In the genomic region with DNA sequence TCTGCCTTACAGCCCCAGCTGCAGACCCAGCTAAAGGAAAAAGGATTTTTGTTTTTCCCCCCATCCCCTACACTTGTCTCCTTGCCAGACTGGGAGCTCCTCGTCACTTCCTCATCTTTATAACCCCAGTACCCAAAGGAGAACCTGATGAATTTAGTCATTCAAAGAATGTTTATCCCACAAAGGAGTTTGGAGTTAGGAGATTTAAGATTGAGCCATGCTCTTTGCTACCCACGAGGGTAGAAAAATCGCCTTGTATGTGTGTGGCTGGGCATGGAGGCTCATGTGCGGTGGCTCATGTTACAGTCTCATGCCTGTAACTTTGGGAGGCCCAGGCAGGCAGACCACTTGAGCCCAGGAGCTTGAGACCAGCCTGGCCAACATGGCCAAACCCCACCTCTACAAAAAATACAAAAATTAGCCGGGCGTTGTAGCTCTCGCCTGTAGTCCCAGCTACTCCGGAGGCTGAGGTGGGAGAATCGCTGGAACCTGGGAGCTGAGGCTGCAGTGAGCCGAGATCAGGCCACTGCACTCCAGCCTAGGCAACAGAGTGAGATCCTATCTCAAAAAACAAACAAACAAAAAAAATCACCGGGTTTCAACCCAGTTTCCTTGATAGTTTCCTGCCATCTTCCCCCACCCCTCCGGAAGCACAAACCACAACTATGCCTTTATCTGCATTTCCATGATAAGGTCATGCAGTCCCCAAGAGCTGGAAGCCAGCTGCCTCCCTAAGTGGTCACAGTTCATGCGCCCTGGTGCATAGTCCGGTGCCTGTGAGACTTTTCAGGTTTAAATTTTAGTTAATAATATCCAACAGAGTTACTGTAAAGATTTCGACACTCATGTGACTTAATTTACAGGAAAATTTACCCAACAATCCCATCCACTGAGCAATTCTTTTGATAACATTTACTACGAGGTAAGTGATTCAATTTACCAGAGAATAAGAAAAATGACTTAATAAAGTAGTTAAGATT, we compare ENCODE assay signal across 1 cellular context.
A peak's percentile ranks its signal among the peaks of the same experiment; 100 is the strongest.
TF ChIP-seq lines count a peak whose summit lies in the region.

No MANE protein-coding gene starts in this region.

TF ChIP-seq in K562, 482 proteins besides CTCF, POLR2A, EP300 and RAD21 (continued from another document):
- TF ChIP-seq YY1 (IDR thresholded peaks at IDR 0.05; ENCODE audit: borderline replicate concordance in 1 of 3, control insufficient read depth in 1 of 3, extremely low read depth in 1 of 3, insufficient read depth in 3 of 3, insufficient read length in 1 of 3, insufficient replicate concordance in 2 of 3, low read depth in 1 of 3, low read length in 2 of 3) (peak in 1 of 3 experiments; percentile 60), PCBP2 (IDR thresholded peaks at IDR 0.05; ENCODE audit: low read depth, low read length, poor library complexity, severe bottlenecking) (no peak), FOXK2 (conservative IDR thresholded peaks at IDR 0.05 in 1 of 2, IDR thresholded peaks at IDR 0.05 in 1 of 2; ENCODE audit: low read depth in 2 of 2) (peak in 1 of 2 experiments; percentile 45; a peak in 1 of 4 replicates), DPF2 (IDR thresholded peaks at IDR 0.05) (peak; percentile 86), ELF1 (tag; IDR thresholded peaks at IDR 0.05) (peak; percentile 36; the same call in 1 of the 2 replicates), ESRRB (CRISPR knock-in tag; IDR thresholded peaks at IDR 0.05; ENCODE audit: borderline replicate concordance) (no peak), GABPA (tag; conservative IDR thresholded peaks at IDR 0.05; ENCODE audit: low read depth) (peak; percentile 73), MTA1 (IDR thresholded peaks at IDR 0.05; ENCODE audit: borderline replicate concordance) (0 out of 2 replicates have a peak, but pooled peaks have one; percentile 16), ETV1 (tag; conservative IDR thresholded peaks at IDR 0.05; ENCODE audit: low read depth) (peak; percentile 97), CC2D1A (IDR thresholded peaks at IDR 0.05) (no peak), ZNF780A (CRISPR knock-in tag; IDR thresholded peaks at IDR 0.05) (no peak), PHF20 (IDR thresholded peaks at IDR 0.05; ENCODE audit: partially characterized antibody) (no peak), SMC3 (conservative IDR thresholded peaks at IDR 0.05; ENCODE audit: insufficient read depth, low read depth, low read length) (no peak), RCOR1 (IDR thresholded peaks at IDR 0.05; ENCODE audit: borderline replicate concordance in 1 of 2, low read depth in 2 of 2, low read length in 2 of 2) (peak in 1 of 2 experiments; percentile 96; a peak in 2 of 4 replicates), U2AF1 (optimal IDR thresholded peaks at IDR 0.05; ENCODE audit: low read depth, low read length) (no peak), TEAD4 (IDR thresholded peaks at IDR 0.05; ENCODE audit: low read length) (peak; percentile 84), TEAD4 (CRISPR knock-in tag; IDR thresholded peaks at IDR 0.05; ENCODE audit: borderline replicate concordance) (no peak), SMARCA4 (IDR thresholded peaks at IDR 0.05) (peak; percentile 84), SIN3A (IDR thresholded peaks at IDR 0.05; ENCODE audit: borderline replicate concordance in 2 of 2, control insufficient read depth in 1 of 2, low read depth in 2 of 2, low read length in 2 of 2) (0 out of 4 replicates have a peak, but pooled peaks of 1 of the 2 experiments have one; percentile 19), MYC (IDR thresholded peaks at IDR 0.05; ENCODE audit: low read depth, low read length) (peak; percentile 40), MYC (CRISPR knock-in tag; IDR thresholded peaks at IDR 0.05; ENCODE audit: borderline replicate concordance, low read depth) (no peak), TAL1 (IDR thresholded peaks at IDR 0.05) (peak; percentile 69)
- TF ChIP-seq, protein P1, sequence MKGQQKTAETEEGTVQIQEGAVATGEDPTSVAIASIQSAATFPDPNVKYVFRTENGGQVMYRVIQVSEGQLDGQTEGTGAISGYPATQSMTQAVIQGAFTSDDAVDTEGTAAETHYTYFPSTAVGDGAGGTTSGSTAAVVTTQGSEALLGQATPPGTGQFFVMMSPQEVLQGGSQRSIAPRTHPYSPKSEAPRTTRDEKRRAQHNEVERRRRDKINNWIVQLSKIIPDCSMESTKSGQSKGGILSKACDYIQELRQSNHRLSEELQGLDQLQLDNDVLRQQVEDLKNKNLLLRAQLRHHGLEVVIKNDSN (CRISPR knock-in tag; IDR thresholded peaks at IDR 0.05): no peak
- TF ChIP-seq, protein P2, sequence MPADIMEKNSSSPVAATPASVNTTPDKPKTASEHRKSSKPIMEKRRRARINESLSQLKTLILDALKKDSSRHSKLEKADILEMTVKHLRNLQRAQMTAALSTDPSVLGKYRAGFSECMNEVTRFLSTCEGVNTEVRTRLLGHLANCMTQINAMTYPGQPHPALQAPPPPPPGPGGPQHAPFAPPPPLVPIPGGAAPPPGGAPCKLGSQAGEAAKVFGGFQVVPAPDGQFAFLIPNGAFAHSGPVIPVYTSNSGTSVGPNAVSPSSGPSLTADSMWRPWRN (IDR thresholded peaks at IDR 0.05; ENCODE audit: low read depth): peak; percentile 68
- TF ChIP-seq, protein P3, sequence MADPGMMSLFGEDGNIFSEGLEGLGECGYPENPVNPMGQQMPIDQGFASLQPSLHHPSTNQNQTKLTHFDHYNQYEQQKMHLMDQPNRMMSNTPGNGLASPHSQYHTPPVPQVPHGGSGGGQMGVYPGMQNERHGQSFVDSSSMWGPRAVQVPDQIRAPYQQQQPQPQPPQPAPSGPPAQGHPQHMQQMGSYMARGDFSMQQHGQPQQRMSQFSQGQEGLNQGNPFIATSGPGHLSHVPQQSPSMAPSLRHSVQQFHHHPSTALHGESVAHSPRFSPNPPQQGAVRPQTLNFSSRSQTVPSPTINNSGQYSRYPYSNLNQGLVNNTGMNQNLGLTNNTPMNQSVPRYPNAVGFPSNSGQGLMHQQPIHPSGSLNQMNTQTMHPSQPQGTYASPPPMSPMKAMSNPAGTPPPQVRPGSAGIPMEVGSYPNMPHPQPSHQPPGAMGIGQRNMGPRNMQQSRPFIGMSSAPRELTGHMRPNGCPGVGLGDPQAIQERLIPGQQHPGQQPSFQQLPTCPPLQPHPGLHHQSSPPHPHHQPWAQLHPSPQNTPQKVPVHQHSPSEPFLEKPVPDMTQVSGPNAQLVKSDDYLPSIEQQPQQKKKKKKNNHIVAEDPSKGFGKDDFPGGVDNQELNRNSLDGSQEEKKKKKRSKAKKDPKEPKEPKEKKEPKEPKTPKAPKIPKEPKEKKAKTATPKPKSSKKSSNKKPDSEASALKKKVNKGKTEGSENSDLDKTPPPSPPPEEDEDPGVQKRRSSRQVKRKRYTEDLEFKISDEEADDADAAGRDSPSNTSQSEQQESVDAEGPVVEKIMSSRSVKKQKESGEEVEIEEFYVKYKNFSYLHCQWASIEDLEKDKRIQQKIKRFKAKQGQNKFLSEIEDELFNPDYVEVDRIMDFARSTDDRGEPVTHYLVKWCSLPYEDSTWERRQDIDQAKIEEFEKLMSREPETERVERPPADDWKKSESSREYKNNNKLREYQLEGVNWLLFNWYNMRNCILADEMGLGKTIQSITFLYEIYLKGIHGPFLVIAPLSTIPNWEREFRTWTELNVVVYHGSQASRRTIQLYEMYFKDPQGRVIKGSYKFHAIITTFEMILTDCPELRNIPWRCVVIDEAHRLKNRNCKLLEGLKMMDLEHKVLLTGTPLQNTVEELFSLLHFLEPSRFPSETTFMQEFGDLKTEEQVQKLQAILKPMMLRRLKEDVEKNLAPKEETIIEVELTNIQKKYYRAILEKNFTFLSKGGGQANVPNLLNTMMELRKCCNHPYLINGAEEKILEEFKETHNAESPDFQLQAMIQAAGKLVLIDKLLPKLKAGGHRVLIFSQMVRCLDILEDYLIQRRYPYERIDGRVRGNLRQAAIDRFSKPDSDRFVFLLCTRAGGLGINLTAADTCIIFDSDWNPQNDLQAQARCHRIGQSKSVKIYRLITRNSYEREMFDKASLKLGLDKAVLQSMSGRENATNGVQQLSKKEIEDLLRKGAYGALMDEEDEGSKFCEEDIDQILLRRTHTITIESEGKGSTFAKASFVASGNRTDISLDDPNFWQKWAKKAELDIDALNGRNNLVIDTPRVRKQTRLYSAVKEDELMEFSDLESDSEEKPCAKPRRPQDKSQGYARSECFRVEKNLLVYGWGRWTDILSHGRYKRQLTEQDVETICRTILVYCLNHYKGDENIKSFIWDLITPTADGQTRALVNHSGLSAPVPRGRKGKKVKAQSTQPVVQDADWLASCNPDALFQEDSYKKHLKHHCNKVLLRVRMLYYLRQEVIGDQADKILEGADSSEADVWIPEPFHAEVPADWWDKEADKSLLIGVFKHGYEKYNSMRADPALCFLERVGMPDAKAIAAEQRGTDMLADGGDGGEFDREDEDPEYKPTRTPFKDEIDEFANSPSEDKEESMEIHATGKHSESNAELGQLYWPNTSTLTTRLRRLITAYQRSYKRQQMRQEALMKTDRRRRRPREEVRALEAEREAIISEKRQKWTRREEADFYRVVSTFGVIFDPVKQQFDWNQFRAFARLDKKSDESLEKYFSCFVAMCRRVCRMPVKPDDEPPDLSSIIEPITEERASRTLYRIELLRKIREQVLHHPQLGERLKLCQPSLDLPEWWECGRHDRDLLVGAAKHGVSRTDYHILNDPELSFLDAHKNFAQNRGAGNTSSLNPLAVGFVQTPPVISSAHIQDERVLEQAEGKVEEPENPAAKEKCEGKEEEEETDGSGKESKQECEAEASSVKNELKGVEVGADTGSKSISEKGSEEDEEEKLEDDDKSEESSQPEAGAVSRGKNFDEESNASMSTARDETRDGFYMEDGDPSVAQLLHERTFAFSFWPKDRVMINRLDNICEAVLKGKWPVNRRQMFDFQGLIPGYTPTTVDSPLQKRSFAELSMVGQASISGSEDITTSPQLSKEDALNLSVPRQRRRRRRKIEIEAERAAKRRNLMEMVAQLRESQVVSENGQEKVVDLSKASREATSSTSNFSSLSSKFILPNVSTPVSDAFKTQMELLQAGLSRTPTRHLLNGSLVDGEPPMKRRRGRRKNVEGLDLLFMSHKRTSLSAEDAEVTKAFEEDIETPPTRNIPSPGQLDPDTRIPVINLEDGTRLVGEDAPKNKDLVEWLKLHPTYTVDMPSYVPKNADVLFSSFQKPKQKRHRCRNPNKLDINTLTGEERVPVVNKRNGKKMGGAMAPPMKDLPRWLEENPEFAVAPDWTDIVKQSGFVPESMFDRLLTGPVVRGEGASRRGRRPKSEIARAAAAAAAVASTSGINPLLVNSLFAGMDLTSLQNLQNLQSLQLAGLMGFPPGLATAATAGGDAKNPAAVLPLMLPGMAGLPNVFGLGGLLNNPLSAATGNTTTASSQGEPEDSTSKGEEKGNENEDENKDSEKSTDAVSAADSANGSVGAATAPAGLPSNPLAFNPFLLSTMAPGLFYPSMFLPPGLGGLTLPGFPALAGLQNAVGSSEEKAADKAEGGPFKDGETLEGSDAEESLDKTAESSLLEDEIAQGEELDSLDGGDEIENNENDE (IDR thresholded peaks at IDR 0.05; ENCODE audit: low read depth, low read length): no peak
- TF ChIP-seq, protein P4, sequence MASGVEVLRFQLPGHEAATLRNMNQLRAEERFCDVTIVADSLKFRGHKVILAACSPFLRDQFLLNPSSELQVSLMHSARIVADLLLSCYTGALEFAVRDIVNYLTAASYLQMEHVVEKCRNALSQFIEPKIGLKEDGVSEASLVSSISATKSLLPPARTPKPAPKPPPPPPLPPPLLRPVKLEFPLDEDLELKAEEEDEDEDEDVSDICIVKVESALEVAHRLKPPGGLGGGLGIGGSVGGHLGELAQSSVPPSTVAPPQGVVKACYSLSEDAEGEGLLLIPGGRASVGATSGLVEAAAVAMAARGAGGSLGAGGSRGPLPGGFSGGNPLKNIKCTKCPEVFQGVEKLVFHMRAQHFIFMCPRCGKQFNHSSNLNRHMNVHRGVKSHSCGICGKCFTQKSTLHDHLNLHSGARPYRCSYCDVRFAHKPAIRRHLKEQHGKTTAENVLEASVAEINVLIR (CRISPR knock-in tag; IDR thresholded peaks at IDR 0.05): no peak
- TF ChIP-seq, protein P5, sequence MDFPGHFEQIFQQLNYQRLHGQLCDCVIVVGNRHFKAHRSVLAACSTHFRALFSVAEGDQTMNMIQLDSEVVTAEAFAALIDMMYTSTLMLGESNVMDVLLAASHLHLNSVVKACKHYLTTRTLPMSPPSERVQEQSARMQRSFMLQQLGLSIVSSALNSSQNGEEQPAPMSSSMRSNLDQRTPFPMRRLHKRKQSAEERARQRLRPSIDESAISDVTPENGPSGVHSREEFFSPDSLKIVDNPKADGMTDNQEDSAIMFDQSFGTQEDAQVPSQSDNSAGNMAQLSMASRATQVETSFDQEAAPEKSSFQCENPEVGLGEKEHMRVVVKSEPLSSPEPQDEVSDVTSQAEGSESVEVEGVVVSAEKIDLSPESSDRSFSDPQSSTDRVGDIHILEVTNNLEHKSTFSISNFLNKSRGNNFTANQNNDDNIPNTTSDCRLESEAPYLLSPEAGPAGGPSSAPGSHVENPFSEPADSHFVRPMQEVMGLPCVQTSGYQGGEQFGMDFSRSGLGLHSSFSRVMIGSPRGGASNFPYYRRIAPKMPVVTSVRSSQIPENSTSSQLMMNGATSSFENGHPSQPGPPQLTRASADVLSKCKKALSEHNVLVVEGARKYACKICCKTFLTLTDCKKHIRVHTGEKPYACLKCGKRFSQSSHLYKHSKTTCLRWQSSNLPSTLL (IDR thresholded peaks at IDR 0.05): no peak
- TF ChIP-seq, protein P6, sequence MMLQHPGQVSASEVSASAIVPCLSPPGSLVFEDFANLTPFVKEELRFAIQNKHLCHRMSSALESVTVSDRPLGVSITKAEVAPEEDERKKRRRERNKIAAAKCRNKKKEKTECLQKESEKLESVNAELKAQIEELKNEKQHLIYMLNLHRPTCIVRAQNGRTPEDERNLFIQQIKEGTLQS (IDR thresholded peaks at IDR 0.05): peak; percentile 6; the same call in 1 of the 2 replicates
- TF ChIP-seq, protein P6 (CRISPR knock-in tag; conservative IDR thresholded peaks at IDR 0.05): no peak
- TF ChIP-seq, protein P7, sequence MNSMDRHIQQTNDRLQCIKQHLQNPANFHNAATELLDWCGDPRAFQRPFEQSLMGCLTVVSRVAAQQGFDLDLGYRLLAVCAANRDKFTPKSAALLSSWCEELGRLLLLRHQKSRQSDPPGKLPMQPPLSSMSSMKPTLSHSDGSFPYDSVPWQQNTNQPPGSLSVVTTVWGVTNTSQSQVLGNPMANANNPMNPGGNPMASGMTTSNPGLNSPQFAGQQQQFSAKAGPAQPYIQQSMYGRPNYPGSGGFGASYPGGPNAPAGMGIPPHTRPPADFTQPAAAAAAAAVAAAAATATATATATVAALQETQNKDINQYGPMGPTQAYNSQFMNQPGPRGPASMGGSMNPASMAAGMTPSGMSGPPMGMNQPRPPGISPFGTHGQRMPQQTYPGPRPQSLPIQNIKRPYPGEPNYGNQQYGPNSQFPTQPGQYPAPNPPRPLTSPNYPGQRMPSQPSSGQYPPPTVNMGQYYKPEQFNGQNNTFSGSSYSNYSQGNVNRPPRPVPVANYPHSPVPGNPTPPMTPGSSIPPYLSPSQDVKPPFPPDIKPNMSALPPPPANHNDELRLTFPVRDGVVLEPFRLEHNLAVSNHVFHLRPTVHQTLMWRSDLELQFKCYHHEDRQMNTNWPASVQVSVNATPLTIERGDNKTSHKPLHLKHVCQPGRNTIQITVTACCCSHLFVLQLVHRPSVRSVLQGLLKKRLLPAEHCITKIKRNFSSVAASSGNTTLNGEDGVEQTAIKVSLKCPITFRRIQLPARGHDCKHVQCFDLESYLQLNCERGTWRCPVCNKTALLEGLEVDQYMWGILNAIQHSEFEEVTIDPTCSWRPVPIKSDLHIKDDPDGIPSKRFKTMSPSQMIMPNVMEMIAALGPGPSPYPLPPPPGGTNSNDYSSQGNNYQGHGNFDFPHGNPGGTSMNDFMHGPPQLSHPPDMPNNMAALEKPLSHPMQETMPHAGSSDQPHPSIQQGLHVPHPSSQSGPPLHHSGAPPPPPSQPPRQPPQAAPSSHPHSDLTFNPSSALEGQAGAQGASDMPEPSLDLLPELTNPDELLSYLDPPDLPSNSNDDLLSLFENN (IDR thresholded peaks at IDR 0.05; ENCODE audit: low read depth in 2 of 2, low read length in 2 of 2): peak in 1 of 2 experiments; percentile 55; a peak in 1 of 4 replicates
